19 cellular contexts compared by ENCODE assay signal in genomic region chr19:7706662-7707454, GRCh38. TPM values are rescaled to one million over a fixed set of nuclear protein-coding genes. Genes with fewer than 3 reads are reported as not detected.
DNase-seq lines count a peak whose midpoint lies in the region; ATAC-seq lines count a peak whose summit lies in the region.
"Had no signal": no experiment of that assay in that cellular context is flagged by ENCODE, and none has a peak within 500 bp of the region (broad histone marks: within the 10 kb centered on the region; RNA-seq: fewer than 3 reads in every experiment).

No MANE protein-coding gene starts in this region.

- H3K27ac ChIP-seq in skin epidermis: peak overlapping the region in 14 of 21 experiments; percentile 12 to 86 (median 39)
- H3K27ac ChIP-seq: A549, hepatocyte, thyroid gland had no signal

- intact Hi-C loops in activated CD4-positive, alpha-beta T cell treated with anti-CD3 and anti-CD28 coated beads for 36 hours (cut with DNase I, micrococcal nuclease): loop anchor here in 1 of 2 experiments (5.0 kb wide), 1 partner anchor 45 kb away; no protein-coding TSS in a partner anchor

- POLR2A ChIA-PET in activated CD4-positive, alpha-beta T cell treated with anti-CD3 and anti-CD28 coated beads for 36 hours (lab: Charles Lee): no interaction called here

- DNase-seq in activated CD4-positive, alpha-beta T cell treated with anti-CD3 and anti-CD28 coated beads for 36 hours: no peak
- no peak for DNase-seq in activated CD4-positive, alpha-beta T cell treated with anti-CD3 and anti-CD28 coated beads, Interleukin-2, amount 50 U/mL, for 4 hours
- DNase-seq in RPMI8226 (peak; percentile 39), NCI-H146 treated with DMSO at 0.1 percent for 48 hours (lab: John Stamatoyannopoulos, UW; ENCODE audit: unreplicated experiment) (no peak), mucosa of gallbladder (ENCODE audit: low spot score) (no peak)
- DNase-seq in activated CD8-positive, alpha-beta memory T cell treated with anti-CD3 and anti-CD28 coated beads, Interleukin-2, amount 50 U/mL, for 48 hours: no peak
- DNase-seq: activated CD4-positive, alpha-beta T cell treated with anti-CD3 and anti-CD28 coated beads, Interleukin-2, amount 50 U/mL, for 1 hour; erythroblast; left cardiac atrium; NCI-H1048; NCI-H345; OCI-M1; SW 1271; thyroid gland had no signal

- no peak for ATAC-seq in activated CD4-positive, alpha-beta T cell treated with anti-CD3 and anti-CD28 coated beads for 36 hours
- ATAC-seq in esophagus mucosa: peak; percentile 5

- CTCF ChIA-PET in activated CD4-positive, alpha-beta T cell treated with anti-CD3 and anti-CD28 coated beads for 36 hours (lab: Charles Lee): interaction anchor here (2.2 kb wide), 1 partner anchor 139 kb away, joined by 8 read pairs; no protein-coding TSS in a partner anchor

- peaks cover 42% of the 10 kb centered on the region for H3K4me1 Mint-ChIP-seq in activated CD4-positive, alpha-beta T cell treated with anti-CD3 and anti-CD28 coated beads for 36 hours

- no peaks in the 10 kb centered on the region for H3K9me3 Mint-ChIP-seq in activated CD4-positive, alpha-beta T cell treated with anti-CD3 and anti-CD28 coated beads for 36 hours (ENCODE audit: low read depth)

- no peak overlapping the region for H3K4me3 Mint-ChIP-seq in activated CD4-positive, alpha-beta T cell treated with anti-CD3 and anti-CD28 coated beads for 36 hours

- no peaks in the 10 kb centered on the region for H3K27me3 Mint-ChIP-seq in activated CD4-positive, alpha-beta T cell treated with anti-CD3 and anti-CD28 coated beads for 36 hours

- no peak overlapping the region for H3K4me3 ChIP-seq in skin epidermis
- H3K4me3 ChIP-seq: A549, hepatocyte, smooth muscle cell, thyroid gland had no signal

- no peaks in the 10 kb centered on the region for H3K36me3 Mint-ChIP-seq in activated CD4-positive, alpha-beta T cell treated with anti-CD3 and anti-CD28 coated beads for 36 hours (ENCODE audit: low read depth)

- peak overlapping the region; percentile 76 for H3K27ac Mint-ChIP-seq in activated CD4-positive, alpha-beta T cell treated with anti-CD3 and anti-CD28 coated beads for 36 hours

RNA-seq across cellular contexts. Expression of gene FCER2, which starts 4.9 kb away (rescaled TPM):
- 1 to 10 TPM; 2.6 to 3.5 TPM for total RNA-seq in activated CD4-positive, alpha-beta T cell treated with anti-CD3 and anti-CD28 coated beads for 36 hours
- 0.20 TPM for total RNA-seq in esophagus mucosa
- total RNA-seq in mucosa of gallbladder: 0.86 TPM
- total RNA-seq: hepatocyte, smooth muscle cell, thyroid gland had no signal

RNA-seq across cellular contexts. Expression of gene CLEC4G, which starts 25.1 kb away (rescaled TPM):
- not detected for total RNA-seq in activated CD4-positive, alpha-beta T cell treated with anti-CD3 and anti-CD28 coated beads for 36 hours
- total RNA-seq in esophagus mucosa: not detected
- 0.83 TPM for total RNA-seq in mucosa of gallbladder
- total RNA-seq: hepatocyte, smooth muscle cell had no signal

RNA-seq across cellular contexts. Expression of gene TRAPPC5, which starts 26.2 kb away (rescaled TPM):
- total RNA-seq in activated CD4-positive, alpha-beta T cell treated with anti-CD3 and anti-CD28 coated beads for 36 hours: 10 to 100 TPM; 90.2 to 95.2 TPM
- 127 TPM for total RNA-seq in esophagus mucosa
- 115 TPM for total RNA-seq in mucosa of gallbladder

RNA-seq across cellular contexts. Expression of gene MCEMP1, which starts 30.0 kb away (rescaled TPM):
- not detected for total RNA-seq in activated CD4-positive, alpha-beta T cell treated with anti-CD3 and anti-CD28 coated beads for 36 hours
- total RNA-seq in esophagus mucosa: 0.24 TPM
- 0.14 TPM for total RNA-seq in mucosa of gallbladder
- total RNA-seq: hepatocyte, smooth muscle cell had no signal

RNA-seq across cellular contexts. Expression of gene RETN, which starts 38.0 kb away (rescaled TPM):
- not detected for total RNA-seq in activated CD4-positive, alpha-beta T cell treated with anti-CD3 and anti-CD28 coated beads for 36 hours
- total RNA-seq in esophagus mucosa (not detected), mucosa of gallbladder (not detected)
- total RNA-seq: hepatocyte, smooth muscle cell, thyroid gland had no signal
